In genomic region chr18:11175266-11175947, GRCh38 we compare ENCODE assay signal across 16 cellular contexts. TPM values are rescaled to one million over a fixed set of nuclear protein-coding genes. Genes with fewer than 3 reads are reported as not detected.
DNase-seq lines count a peak whose midpoint lies in the region; ATAC-seq and TF ChIP-seq lines count a peak whose summit lies in the region.
"Had no signal": no experiment of that assay in that cellular context is flagged by ENCODE, and none has a peak within 500 bp of the region (broad histone marks: within the 10 kb centered on the region; RNA-seq: fewer than 3 reads in every experiment).

No MANE protein-coding gene starts in this region.

- H3K27me3 ChIP-seq in gastroesophageal sphincter = no peaks in the 10 kb centered on the region
- H3K27me3 ChIP-seq in ovary = no peaks in the 10 kb centered on the region
- H3K27me3 ChIP-seq: cardiac muscle cell had no signal

- TF ChIP-seq CTCF in gastroesophageal sphincter (IDR thresholded peaks at IDR 0.05) = no peak
- no peak for TF ChIP-seq CTCF in ovary (IDR thresholded peaks at IDR 0.05)

- H3K36me3 ChIP-seq in gastroesophageal sphincter = no peaks in the 10 kb centered on the region
- no peaks in the 10 kb centered on the region for H3K36me3 ChIP-seq in ovary
- H3K36me3 ChIP-seq: cardiac muscle cell, prostate gland had no signal

- no peaks in the 10 kb centered on the region for H3K4me1 Mint-ChIP-seq in naive thymus-derived CD8-positive, alpha-beta T cell

- TF ChIP-seq POLR2A in gastroesophageal sphincter (IDR thresholded peaks at IDR 0.05) = no peak
- no peak for TF ChIP-seq POLR2A in ovary (IDR thresholded peaks at IDR 0.05)

- no peak overlapping the region for H3K4me3 Mint-ChIP-seq in naive thymus-derived CD8-positive, alpha-beta T cell

- H3K27me3 Mint-ChIP-seq in naive thymus-derived CD8-positive, alpha-beta T cell = no peaks in the 10 kb centered on the region

- H3K36me3 Mint-ChIP-seq in naive thymus-derived CD8-positive, alpha-beta T cell = no peaks in the 10 kb centered on the region

- WGBS in gastroesophageal sphincter (ENCODE audit: low coverage in 1 of 2), 2 donors = 8 to 27% methylated on average over 4 of the region's 4 CpGs
- 40 to 49% (median 43%) methylated on average over 4 of the region's 4 CpGs for WGBS in ovary, 3 donors

- POLR2A ChIA-PET in naive thymus-derived CD8-positive, alpha-beta T cell (lab: Charles Lee) = no interaction called here

- intact Hi-C loops in Right ventricle myocardium superior (cut with DNase I) (no loop called here), ovary (cut with DNase I) (no loop called here)

- no peak overlapping the region for H3K27ac Mint-ChIP-seq in naive thymus-derived CD8-positive, alpha-beta T cell

- H3K4me1 ChIP-seq in gastroesophageal sphincter = peaks cover 3 to 16% (median 5%) of the 10 kb centered on the region in 3 donors
- H3K4me1 ChIP-seq in ovary (ENCODE audit: insufficient read depth) = no peaks in the 10 kb centered on the region
- H3K4me1 ChIP-seq: prostate gland had no signal

- no peak for ATAC-seq in gastroesophageal sphincter
- no peak for ATAC-seq in naive thymus-derived CD8-positive, alpha-beta T cell
- no peak for ATAC-seq in Right ventricle myocardium superior (ENCODE audit: poor library complexity)
- ATAC-seq: stimulated activated naive CD8-positive, alpha-beta T cell treated with anti-CD3 and anti-CD28 coated beads, Interleukin-15, Interleukin-2, amounts not matched to agents 100 U/mL and 50 U/mL, for 24 hours had no signal

- H3K4me3 ChIP-seq in gastroesophageal sphincter = no peak overlapping the region
- no peak overlapping the region for H3K4me3 ChIP-seq in ovary
- H3K4me3 ChIP-seq: cardiac muscle cell, prostate gland had no signal

- DNase-seq in EL (peak; percentile 82), amniotic epithelial cell (ENCODE audit: low read depth) (peak; percentile 68), stromal cell of bone marrow (ENCODE audit: low read depth) (peak; percentile 31), Right ventricle myocardium superior (no peak), hypothalamus (lab: John Stamatoyannopoulos, UW) (no peak), ovary (no peak)
- no peak for DNase-seq in naive thymus-derived CD8-positive, alpha-beta T cell
- DNase-seq: activated effector memory CD4-positive, alpha-beta T cell treated with Interleukin-2 at 50 U/mL for 16 hours; KBM-7; NCI-H1694; NCI-H748 treated with DMSO at 0.1 percent for 48 hours; stimulated activated naive CD8-positive, alpha-beta T cell treated with anti-CD3 and anti-CD28 coated beads, Interleukin-15, Interleukin-2, amounts not matched to agents 100 U/mL and 50 U/mL, for 24 hours; T1000 had no signal

- H3K9me3 ChIP-seq in gastroesophageal sphincter (no peaks in the 10 kb centered on the region), ovary (no peaks in the 10 kb centered on the region)
- H3K9me3 ChIP-seq: prostate gland had no signal

- H3K27ac ChIP-seq in gastroesophageal sphincter (peak overlapping the region in 3 of 4 donors; percentile 49 to 81 (median 69)), ovary (no peak overlapping the region)
- H3K27ac ChIP-seq: cardiac muscle cell, prostate gland had no signal

- TF ChIP-seq EP300 in gastroesophageal sphincter (IDR thresholded peaks at IDR 0.05) (no peak), ovary (IDR thresholded peaks at IDR 0.05) (no peak)

- no peaks in the 10 kb centered on the region for H3K9me3 Mint-ChIP-seq in naive thymus-derived CD8-positive, alpha-beta T cell

RNA-seq across cellular contexts. Expression of gene PIEZO2, which starts 26.0 kb away (rescaled TPM):
- total RNA-seq in gastroesophageal sphincter (1 to 10 TPM in 3 of 4 donors, under 1 TPM in 1; 0.64 to 1.8 (median 1.6) TPM), Right ventricle myocardium superior (0.32 TPM), ovary (1 to 10 TPM; 2.4 to 8.5 (median 3.2) TPM)
- total RNA-seq in naive thymus-derived CD8-positive, alpha-beta T cell = not detected
- polyA plus RNA-seq in naive thymus-derived CD8-positive, alpha-beta T cell = not detected
- 1 to 10 TPM; 2.0 to 7.8 TPM for polyA plus RNA-seq in ovary

Comparison
In these comparisons a context has a peak if more than half of its experiments do, and no peak if none do; other contexts are left out.
1. DNase-seq: peak in EL (single experiment), amniotic epithelial cell (single experiment) and stromal cell of bone marrow (single experiment); none in naive thymus-derived CD8-positive, alpha-beta T cell (0 of 10), Right ventricle myocardium superior (single experiment), hypothalamus (0 of 51) and ovary (0 of 5).
2. H3K27ac ChIP-seq: peak in gastroesophageal sphincter (3 of 4); none in ovary (0 of 2).